In genomic region chr5:139297439-139298133, GRCh38 we compare ENCODE assay signal across 14 cellular contexts. TPM values are rescaled to one million over a fixed set of nuclear protein-coding genes. Genes with fewer than 3 reads are reported as not detected.
DNase-seq lines count a peak whose midpoint lies in the region; ATAC-seq, FAIRE-seq and TF ChIP-seq lines count a peak whose summit lies in the region.
"Had no signal": no experiment of that assay in that cellular context is flagged by ENCODE, and none has a peak within 500 bp of the region (broad histone marks: within the 10 kb centered on the region; RNA-seq: fewer than 3 reads in every experiment).

No MANE protein-coding gene starts in this region.

- peaks cover 25% of the 10 kb centered on the region for H3F3A ChIP-seq in SK-N-SH (replicated peaks; ENCODE audit: insufficient read depth)

- no peak overlapping the region for H2BK5ac ChIP-seq in H1 (ENCODE audit: low read depth, low read length)

- H3K27me3 ChIP-seq in SK-N-SH (ENCODE audit: insufficient read depth) (no peaks in the 10 kb centered on the region), H1 (replicated peaks in 1 of 4; ENCODE audit: control insufficient read depth in 3 of 4, extremely low read depth in 1 of 4, insufficient read depth in 3 of 4, low read length in 3 of 4) (no peaks in the 10 kb centered on the region), osteoblast (ENCODE audit: insufficient read depth, low read length) (no peaks in the 10 kb centered on the region), foreskin keratinocyte (no peaks in the 10 kb centered on the region)
- H3K27me3 ChIP-seq: cardiac muscle cell had no signal

- no peak overlapping the region for H3K27ac ChIP-seq in SK-N-SH (ENCODE audit: low read depth in 2 of 2, low read length in 1 of 2)
- H3K27ac ChIP-seq in H1 (ENCODE audit: low read depth, low read length) = no peak overlapping the region
- no peak overlapping the region for H3K27ac ChIP-seq in osteoblast (ENCODE audit: low read depth, low read length)
- no peak overlapping the region for H3K27ac ChIP-seq in foreskin keratinocyte
- H3K27ac ChIP-seq: 22Rv1, cardiac muscle cell had no signal

- H3K4me3 ChIP-seq in SK-N-SH (ENCODE audit: low read depth in 2 of 2, low read length in 1 of 2) (no peak overlapping the region), NB4 (ENCODE audit: low read depth, low read length) (peak overlapping the region; percentile 88), H1 (ENCODE audit: extremely low read depth in 1 of 4, insufficient read depth in 2 of 4, low read depth in 3 of 4, low read length in 4 of 4) (peak overlapping the region in 1 of 4 experiments; percentile 99; a peak in 2 of 8 replicates), osteoblast (ENCODE audit: insufficient read depth, low read length) (no peak overlapping the region)
- H3K4me3 ChIP-seq: cardiac muscle cell had no signal

- POLR2A ChIA-PET in SK-N-SH (lab: Yijun Ruan, JAX) (interaction anchor here (1.0 to 1.7 kb wide), 2 partner anchors 10 to 45 kb away, joined by 3 to 4 read pairs; partner anchors contain the start of gene PAIP2), H1 (lab: Charles Lee; ENCODE audit: partially characterized antibody) (interaction anchor here (0.6 to 51.1 kb wide), 11 partner anchors 8 to 501 kb away, joined by 3 to 1766 read pairs (median 4); partner anchors contain the start of genes MATR3 and PAIP2)

- ATAC-seq in SK-N-SH treated with all-trans-retinoic acid at 6 μM for 48 hours (no peak), HG03039 (IDR thresholded peaks at IDR 0.05; ENCODE audit: unreplicated experiment) (no peak), HG03457 (IDR thresholded peaks at IDR 0.05; ENCODE audit: unreplicated experiment) (no peak), foreskin keratinocyte (no peak)

- no peak overlapping the region for H2BK12ac ChIP-seq in H1 (ENCODE audit: low read depth, low read length)

- H2AFZ ChIP-seq in SK-N-SH (ENCODE audit: low read depth) (no peak overlapping the region), H1 (ENCODE audit: low read length) (no peak overlapping the region), osteoblast (ENCODE audit: low read length) (no peak overlapping the region)

- H3K14ac ChIP-seq in H1 (ENCODE audit: insufficient read length) = no peak overlapping the region

- H3K36me3 ChIP-seq in SK-N-SH (replicated peaks in 1 of 2; ENCODE audit: control insufficient read depth in 1 of 2, insufficient read depth in 2 of 2, low read length in 1 of 2) (no peaks in the 10 kb centered on the region), H1 (ENCODE audit: control insufficient read depth in 2 of 4, insufficient read depth in 4 of 4, low read length in 3 of 4) (peaks cover 0 to 12% (median 0%) of the 10 kb centered on the region in 4 experiments; a peak in 2 of 8 replicates), osteoblast (ENCODE audit: insufficient read depth, low read length) (no peaks in the 10 kb centered on the region)
- H3K36me3 ChIP-seq: cardiac muscle cell had no signal

- no peak overlapping the region for H3K56ac ChIP-seq in H1 (replicated peaks; ENCODE audit: insufficient read length, low read depth, low read length)

- H3K4ac ChIP-seq in H1 (replicated peaks; ENCODE audit: insufficient read length, low read depth, low read length) = no peak overlapping the region

- CTCF ChIA-PET in SK-N-SH (lab: Yijun Ruan, JAX) (interaction anchor here (1.7 kb wide), 1 partner anchor 16 kb away, joined by 6 read pairs; no protein-coding TSS in a partner anchor), H1 (lab: Charles Lee; ENCODE audit: partially characterized antibody) (interaction anchor here (0.6 to 1.6 kb wide), 3 partner anchors 10 to 105 kb away, joined by 3 to 4 read pairs (median 4); partner anchors contain the start of gene PAIP2)

- TF ChIP-seq RAD21 in SK-N-SH (IDR thresholded peaks at IDR 0.05; ENCODE audit: low read length) (no peak), H1 (IDR thresholded peaks at IDR 0.05 in 1 of 2, conservative IDR thresholded peaks at IDR 0.05 in 1 of 2; ENCODE audit: low read depth in 2 of 2, low read length in 2 of 2) (no peak)

- no peak overlapping the region for H2BK15ac ChIP-seq in H1 (ENCODE audit: low read length)

- H3K4me1 ChIP-seq in SK-N-SH (ENCODE audit: control insufficient read depth in 1 of 2, insufficient read depth in 2 of 2, low read depth in 1 of 2, low read length in 1 of 2) (peaks cover 10 to 20% of the 10 kb centered on the region in 2 experiments; a peak in 3 of 4 replicates), H1 (replicated peaks in 1 of 4; ENCODE audit: control insufficient read depth in 3 of 4, insufficient read depth in 4 of 4, low read length in 3 of 4) (peaks cover 0 to 38% (median 11%) of the 10 kb centered on the region in 4 experiments; a peak in 5 of 7 replicates), osteoblast (ENCODE audit: insufficient read depth, low read length) (peaks cover 20% of the 10 kb centered on the region), foreskin keratinocyte (peaks cover 17% of the 10 kb centered on the region)

- H2AK5ac ChIP-seq in H1 (ENCODE audit: low read depth, low read length) = no peak overlapping the region

- H3K9ac ChIP-seq in SK-N-SH = no peak overlapping the region
- H3K9ac ChIP-seq in H1 (replicated peaks in 1 of 4; ENCODE audit: extremely low read depth in 1 of 4, low read depth in 3 of 4, low read length in 3 of 4) = peak overlapping the region in 1 of 4 experiments; percentile 8; a peak in 2 of 7 replicates

- peaks cover 81% of the 10 kb centered on the region for H4K20me1 ChIP-seq in SK-N-SH (ENCODE audit: insufficient read depth)
- H4K20me1 ChIP-seq in H1 (replicated peaks in 1 of 2; ENCODE audit: control insufficient read depth in 1 of 2, insufficient read depth in 2 of 2, low read length in 2 of 2) = peaks cover 26 to 56% of the 10 kb centered on the region in 2 experiments
- peaks cover 81% of the 10 kb centered on the region for H4K20me1 ChIP-seq in osteoblast (ENCODE audit: insufficient read depth, low read length)

- H4K8ac ChIP-seq in H1 (ENCODE audit: extremely low read depth, insufficient read depth, low read length) = no peak overlapping the region

- H3K79me2 ChIP-seq in SK-N-SH (ENCODE audit: insufficient read depth) (peaks cover 90% of the 10 kb centered on the region), H1 (ENCODE audit: control insufficient read depth in 1 of 2, insufficient read depth in 2 of 2, low read length in 2 of 2) (peaks cover 80 to 90% of the 10 kb centered on the region in 2 experiments), osteoblast (ENCODE audit: insufficient read depth, low read length) (peaks cover 94% of the 10 kb centered on the region)

- TF ChIP-seq CTCF in SK-N-SH (IDR thresholded peaks at IDR 0.05) (no peak), NB4 (IDR thresholded peaks at IDR 0.05; ENCODE audit: low read depth, low read length) (no peak), H1 (IDR thresholded peaks at IDR 0.05; ENCODE audit: control extremely low read depth in 1 of 3, insufficient read depth in 1 of 3, low read depth in 1 of 3, low read length in 3 of 3) (no peak), osteoblast (IDR thresholded peaks at IDR 0.05; ENCODE audit: extremely low read depth, low read depth, low read length) (no peak), foreskin keratinocyte (conservative IDR thresholded peaks at IDR 0.05) (no peak)

- peak overlapping the region; percentile 73; the same call in 1 of the 2 replicates for H3K4me2 ChIP-seq in SK-N-SH
- peak overlapping the region; percentile 21 to 49; a peak in 3 of 4 replicates for H3K4me2 ChIP-seq in H1 (ENCODE audit: insufficient read depth in 1 of 2, low read depth in 2 of 2, low read length in 2 of 2)
- peak overlapping the region; percentile 12 for H3K4me2 ChIP-seq in osteoblast (ENCODE audit: insufficient read depth, low read length)

- no peak overlapping the region for H2BK120ac ChIP-seq in H1 (replicated peaks; ENCODE audit: low read depth, low read length)

- DNase-seq in SK-N-SH (no peak), NB4 (ENCODE audit: low read depth) (no peak), H1 (ENCODE audit: low read depth in 1 of 2, low spot score in 2 of 2) (no peak), osteoblast (ENCODE audit: insufficient read length, low spot score, missing footprints) (peak; percentile 25), foreskin keratinocyte (no peak)
- DNase-seq: DMS79 treated with DMSO at 0.1 percent for 48 hours; NCI-H2029; stimulated activated CD4-positive, alpha-beta T cell treated with anti-CD3 and anti-CD28 coated beads, Interleukin-1b, Interleukin-23, amount 100 ng/mL, for 48 hours; stimulated activated naive CD4-positive, alpha-beta T cell treated with Interleukin-2 at 50 U/mL for 16 hours had no signal

- TF ChIP-seq EP300 in SK-N-SH (IDR thresholded peaks at IDR 0.05; ENCODE audit: borderline replicate concordance in 1 of 2, low read depth in 1 of 2, low read length in 1 of 2) (no peak), H1 (IDR thresholded peaks at IDR 0.05; ENCODE audit: borderline replicate concordance in 1 of 2, low read depth in 2 of 2, low read length in 2 of 2) (no peak)

- no peak overlapping the region for H4K91ac ChIP-seq in H1 (replicated peaks; ENCODE audit: insufficient read length, low read length)

- no peak overlapping the region for H3K18ac ChIP-seq in H1 (ENCODE audit: extremely low read depth, low read length)

- TF ChIP-seq POLR2A in NB4 (IDR thresholded peaks at IDR 0.05; ENCODE audit: extremely low read depth, insufficient read length) = no peak
- peak in 1 of 2 experiments; percentile 40; a peak in 2 of 3 replicates for TF ChIP-seq POLR2A in H1 (IDR thresholded peaks at IDR 0.05; ENCODE audit: control extremely low read depth in 1 of 2, low read depth in 2 of 2, low read length in 2 of 2)

- WGBS in SK-N-SH (ENCODE audit: low lambda C conversion rate) = 86% methylated on average over 2 of the region's 2 CpGs
- WGBS in H1 (ENCODE audit: extremely low coverage in 1 of 2, insufficient coverage in 1 of 2, insufficient read length in 1 of 2, insufficient replicate concordance in 2 of 2, low coverage in 1 of 2, low lambda C conversion rate in 2 of 2, missing lambda C conversion rate in 1 of 2), 2 experiments = 89% methylated on average over 2 of the region's 2 CpGs; no CpG with 5 or more reads in 1 of the 2 experiments

- no peak overlapping the region for H3K23ac ChIP-seq in H1 (ENCODE audit: insufficient read length)

- no peak overlapping the region for H4K5ac ChIP-seq in H1 (ENCODE audit: insufficient read length, low read depth, low read length)

- H3K79me1 ChIP-seq in H1 (ENCODE audit: low read depth, low read length) = no peaks in the 10 kb centered on the region

- FAIRE-seq in H1 (lab: Jason Lieb, UNC) = no peak

- H3K9me3 ChIP-seq in SK-N-SH = no peaks in the 10 kb centered on the region
- H3K9me3 ChIP-seq in H1 (ENCODE audit: insufficient read depth in 2 of 2, low read depth in 1 of 2, low read length in 1 of 2) = no peaks in the 10 kb centered on the region
- no peaks in the 10 kb centered on the region for H3K9me3 ChIP-seq in osteoblast (ENCODE audit: low read depth, low read length)

- no peaks in the 10 kb centered on the region for H3K9me2 ChIP-seq in SK-N-SH

- no peak overlapping the region for H2BK20ac ChIP-seq in H1 (ENCODE audit: low read length)

- peaks cover 2% of the 10 kb centered on the region; the same call in 1 of the 2 replicates for H3K23me2 ChIP-seq in H1 (ENCODE audit: low read depth, low read length)

RNA-seq across cellular contexts. Expression of gene MATR3, which starts 4.0 kb away (rescaled TPM):
- 40.4 and 63.6 TPM in 2 replicates for polyA plus RNA-seq in SK-N-SH (2012; rRNA removed)
- polyA plus RNA-seq in SK-N-SH (2012; cell fraction: cytosol; rRNA removed) = 56.7 and 71.8 TPM in 2 replicates
- 40.2 and 90.8 TPM in 2 replicates for polyA plus RNA-seq in SK-N-SH (2012; cell fraction: nucleus; rRNA removed)
- 378 and 389 TPM in 2 replicates for total RNA-seq in H1 (2021; fragmentation: NEBNext Ultra II Directional; extraction: Animal tissue kit (Norgen Biotek cat#: 25700))
- 90.6 and 116 TPM in 2 replicates for polyA plus RNA-seq in H1 (2011; rRNA removed)
- 114 TPM for polyA plus RNA-seq in H1 (2011; cell fraction: cytosol; rRNA removed)
- 147 TPM for polyA plus RNA-seq in H1 (2011; cell fraction: nucleus; rRNA removed)
- 195 to 447 TPM (median 235 TPM) in 4 replicates for polyA plus RNA-seq in H1 (2012, experiment 1 of 2)
- polyA plus RNA-seq in H1 (2012, experiment 2 of 2) = 18.5 TPM
- polyA plus RNA-seq in H1 (2013, experiment 1 of 2) = 192 TPM
- 184 TPM for polyA plus RNA-seq in H1 (2013, experiment 2 of 2)
- polyA minus RNA-seq in H1 (2011; rRNA and poly(A)+ RNA removed) = 458 and 712 TPM in 2 replicates
- 183 TPM for polyA minus RNA-seq in H1 (2011; cell fraction: cytosol; rRNA and poly(A)+ RNA removed)
- 431 TPM for polyA minus RNA-seq in H1 (2011; cell fraction: nucleus; rRNA and poly(A)+ RNA removed)
- total RNA-seq in osteoblast = 263 and 284 TPM in 2 replicates
- total RNA-seq in foreskin keratinocyte = 246 and 255 TPM in 2 replicates
- polyA plus RNA-seq in foreskin keratinocyte = 78.7 and 93.5 TPM in 2 replicates

RNA-seq across cellular contexts. Expression of gene PAIP2, which starts 44.1 kb away (rescaled TPM):
- 52.9 and 73.2 TPM in 2 replicates for polyA plus RNA-seq in SK-N-SH (2012; rRNA removed)
- polyA plus RNA-seq in SK-N-SH (2012; cell fraction: cytosol; rRNA removed) = 83.4 and 100 TPM in 2 replicates
- 22.7 and 35.1 TPM in 2 replicates for polyA plus RNA-seq in SK-N-SH (2012; cell fraction: nucleus; rRNA removed)
- 157 and 162 TPM in 2 replicates for total RNA-seq in H1 (2021; fragmentation: NEBNext Ultra II Directional; extraction: Animal tissue kit (Norgen Biotek cat#: 25700))
- polyA plus RNA-seq in H1 (2011; rRNA removed) = 68.8 and 87.6 TPM in 2 replicates
- 136 TPM for polyA plus RNA-seq in H1 (2011; cell fraction: cytosol; rRNA removed)
- polyA plus RNA-seq in H1 (2011; cell fraction: nucleus; rRNA removed) = 27.6 TPM
- polyA plus RNA-seq in H1 (2012, experiment 1 of 2) = 124 to 174 TPM (median 156 TPM) in 4 replicates
- polyA plus RNA-seq in H1 (2012, experiment 2 of 2) = 26.4 TPM
- 144 TPM for polyA plus RNA-seq in H1 (2013, experiment 1 of 2)
- 149 TPM for polyA plus RNA-seq in H1 (2013, experiment 2 of 2)
- 38.5 and 41.9 TPM in 2 replicates for polyA minus RNA-seq in H1 (2011; rRNA and poly(A)+ RNA removed)
- polyA minus RNA-seq in H1 (2011; cell fraction: cytosol; rRNA and poly(A)+ RNA removed) = 72.4 TPM
- 45.9 TPM for polyA minus RNA-seq in H1 (2011; cell fraction: nucleus; rRNA and poly(A)+ RNA removed)
- 42.4 and 47.8 TPM in 2 replicates for total RNA-seq in osteoblast
- 37.6 and 43.8 TPM in 2 replicates for total RNA-seq in foreskin keratinocyte
- polyA plus RNA-seq in foreskin keratinocyte = 47.6 and 61.0 TPM in 2 replicates

Comparison
In these comparisons a context has a peak if more than half of its experiments do, and no peak if none do; other contexts are left out.
1. H3K4me2 ChIP-seq: peak in every context shown above with its lines; median percentile 73 in SK-N-SH; 35 in H1; 12 in osteoblast.